1 cellular context compared by ENCODE assay signal in the genomic region with DNA sequence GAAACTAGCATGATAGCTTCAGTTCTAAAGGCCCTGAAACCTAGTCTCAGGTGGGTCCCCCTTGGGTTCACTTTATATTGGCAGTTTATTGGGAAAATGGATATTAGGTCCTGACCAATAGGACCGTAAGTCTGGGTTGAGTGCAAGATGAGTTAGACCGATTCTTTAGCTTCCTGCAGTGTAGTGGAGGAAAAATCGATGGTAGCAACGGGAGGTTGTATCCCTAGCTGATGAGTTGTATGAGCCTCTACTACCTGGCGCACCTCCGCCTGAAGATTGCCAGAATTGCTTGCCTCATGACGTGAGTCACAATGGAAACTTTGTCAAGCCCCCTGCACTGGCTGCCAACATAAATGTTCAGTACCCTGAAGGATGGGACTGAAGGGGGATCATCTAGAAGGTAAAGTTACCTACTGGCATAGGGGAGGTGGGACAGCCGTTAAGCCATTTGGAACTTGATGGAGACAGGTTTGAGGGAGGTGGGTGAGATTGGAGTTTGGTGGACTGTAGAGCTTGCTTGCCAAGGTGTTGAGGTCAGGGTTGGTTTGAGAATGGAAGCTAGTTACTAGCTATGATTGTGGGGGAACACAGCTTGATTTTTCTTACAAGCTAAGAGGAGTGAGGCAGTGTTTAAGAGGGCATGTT.
TF ChIP-seq lines count a peak whose summit lies in the region.

No MANE protein-coding gene starts in this region.

TF ChIP-seq in HepG2, 621 proteins besides CTCF, POLR2A, EP300 and RAD21 (continued from another document and continues in another):
- TF ChIP-seq, protein P1, sequence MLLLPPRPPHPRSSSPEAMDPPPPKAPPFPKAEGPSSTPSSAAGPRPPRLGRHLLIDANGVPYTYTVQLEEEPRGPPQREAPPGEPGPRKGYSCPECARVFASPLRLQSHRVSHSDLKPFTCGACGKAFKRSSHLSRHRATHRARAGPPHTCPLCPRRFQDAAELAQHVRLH (CRISPR knock-in tag; IDR thresholded peaks at IDR 0.05; ENCODE audit: borderline replicate concordance, low read depth), result no peak
- TF ChIP-seq RCOR2 (CRISPR knock-in tag; IDR thresholded peaks at IDR 0.05) (no peak; the same call in 1 of the 2 replicates), ZNF264 (CRISPR knock-in tag; IDR thresholded peaks at IDR 0.05) (no peak), ZNF761 (CRISPR knock-in tag; conservative IDR thresholded peaks at IDR 0.05) (0 out of 2 replicates have a peak, but pooled peaks have one; percentile 17), DMAP1 (CRISPR knock-in tag; IDR thresholded peaks at IDR 0.05) (no peak), ZKSCAN8 (CRISPR knock-in tag; IDR thresholded peaks at IDR 0.05; ENCODE audit: borderline replicate concordance) (no peak), SSRP1 (CRISPR knock-in tag; IDR thresholded peaks at IDR 0.05) (peak; percentile 100), PHF5A (CRISPR knock-in tag; IDR thresholded peaks at IDR 0.05; ENCODE audit: low read depth, unreplicated experiment) (no peak), FOSL2 (CRISPR knock-in tag; IDR thresholded peaks at IDR 0.05) (no peak), ZFP36 (IDR thresholded peaks at IDR 0.05; ENCODE audit: borderline replicate concordance, low read depth, low read length, partially characterized antibody) (no peak), ZNF572 (CRISPR knock-in tag; IDR thresholded peaks at IDR 0.05) (no peak), ZNF44 (CRISPR knock-in tag; IDR thresholded peaks at IDR 0.05) (no peak), ZBTB3 (CRISPR knock-in tag; IDR thresholded peaks at IDR 0.05; ENCODE audit: borderline replicate concordance, low read depth) (no peak), ZNF678 (CRISPR knock-in tag; IDR thresholded peaks at IDR 0.05) (no peak), KDM4B (CRISPR knock-in tag; IDR thresholded peaks at IDR 0.05) (no peak; the same call in 1 of the 2 replicates), MEIS1 (CRISPR knock-in tag; IDR thresholded peaks at IDR 0.05; ENCODE audit: borderline replicate concordance) (no peak), MTF1 (CRISPR knock-in tag; IDR thresholded peaks at IDR 0.05) (no peak), SOX5 (CRISPR knock-in tag; IDR thresholded peaks at IDR 0.05; ENCODE audit: borderline replicate concordance) (no peak), ZNF614 (CRISPR knock-in tag; IDR thresholded peaks at IDR 0.05; ENCODE audit: borderline replicate concordance) (no peak), ZNF446 (CRISPR knock-in tag; IDR thresholded peaks at IDR 0.05) (no peak), ZNF724P (CRISPR knock-in tag; IDR thresholded peaks at IDR 0.05; ENCODE audit: borderline replicate concordance) (no peak), KDM5B (CRISPR knock-in tag; IDR thresholded peaks at IDR 0.05; ENCODE audit: borderline replicate concordance) (no peak), DNMT1 (CRISPR knock-in tag; IDR thresholded peaks at IDR 0.05) (no peak), ZNF207 (IDR thresholded peaks at IDR 0.05; ENCODE audit: borderline replicate concordance) (no peak), HNF4G (IDR thresholded peaks at IDR 0.05; ENCODE audit: borderline replicate concordance, low read depth, low read length) (no peak), HNF4G (CRISPR knock-in tag; IDR thresholded peaks at IDR 0.05; ENCODE audit: borderline replicate concordance, low read depth) (no peak)
- TF ChIP-seq, protein P2, sequence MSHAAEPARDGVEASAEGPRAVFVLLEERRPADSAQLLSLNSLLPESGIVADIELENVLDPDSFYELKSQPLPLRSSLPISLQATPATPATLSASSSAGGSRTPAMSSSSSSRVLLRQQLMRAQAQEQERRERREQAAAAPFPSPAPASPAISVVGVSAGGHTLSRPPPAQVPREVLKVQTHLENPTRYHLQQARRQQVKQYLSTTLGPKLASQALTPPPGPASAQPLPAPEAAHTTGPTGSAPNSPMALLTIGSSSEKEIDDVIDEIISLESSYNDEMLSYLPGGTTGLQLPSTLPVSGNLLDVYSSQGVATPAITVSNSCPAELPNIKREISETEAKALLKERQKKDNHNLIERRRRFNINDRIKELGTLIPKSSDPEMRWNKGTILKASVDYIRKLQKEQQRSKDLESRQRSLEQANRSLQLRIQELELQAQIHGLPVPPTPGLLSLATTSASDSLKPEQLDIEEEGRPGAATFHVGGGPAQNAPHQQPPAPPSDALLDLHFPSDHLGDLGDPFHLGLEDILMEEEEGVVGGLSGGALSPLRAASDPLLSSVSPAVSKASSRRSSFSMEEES (CRISPR knock-in tag; IDR thresholded peaks at IDR 0.05), result no peak
- TF ChIP-seq, protein P3, sequence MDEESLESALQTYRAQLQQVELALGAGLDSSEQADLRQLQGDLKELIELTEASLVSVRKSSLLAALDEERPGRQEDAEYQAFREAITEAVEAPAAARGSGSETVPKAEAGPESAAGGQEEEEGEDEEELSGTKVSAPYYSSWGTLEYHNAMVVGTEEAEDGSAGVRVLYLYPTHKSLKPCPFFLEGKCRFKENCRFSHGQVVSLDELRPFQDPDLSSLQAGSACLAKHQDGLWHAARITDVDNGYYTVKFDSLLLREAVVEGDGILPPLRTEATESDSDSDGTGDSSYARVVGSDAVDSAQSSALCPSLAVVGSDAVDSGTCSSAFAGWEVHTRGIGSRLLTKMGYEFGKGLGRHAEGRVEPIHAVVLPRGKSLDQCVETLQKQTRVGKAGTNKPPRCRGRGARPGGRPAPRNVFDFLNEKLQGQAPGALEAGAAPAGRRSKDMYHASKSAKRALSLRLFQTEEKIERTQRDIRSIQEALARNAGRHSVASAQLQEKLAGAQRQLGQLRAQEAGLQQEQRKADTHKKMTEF (CRISPR knock-in tag; IDR thresholded peaks at IDR 0.05), result no peak
- TF ChIP-seq, protein P4, sequence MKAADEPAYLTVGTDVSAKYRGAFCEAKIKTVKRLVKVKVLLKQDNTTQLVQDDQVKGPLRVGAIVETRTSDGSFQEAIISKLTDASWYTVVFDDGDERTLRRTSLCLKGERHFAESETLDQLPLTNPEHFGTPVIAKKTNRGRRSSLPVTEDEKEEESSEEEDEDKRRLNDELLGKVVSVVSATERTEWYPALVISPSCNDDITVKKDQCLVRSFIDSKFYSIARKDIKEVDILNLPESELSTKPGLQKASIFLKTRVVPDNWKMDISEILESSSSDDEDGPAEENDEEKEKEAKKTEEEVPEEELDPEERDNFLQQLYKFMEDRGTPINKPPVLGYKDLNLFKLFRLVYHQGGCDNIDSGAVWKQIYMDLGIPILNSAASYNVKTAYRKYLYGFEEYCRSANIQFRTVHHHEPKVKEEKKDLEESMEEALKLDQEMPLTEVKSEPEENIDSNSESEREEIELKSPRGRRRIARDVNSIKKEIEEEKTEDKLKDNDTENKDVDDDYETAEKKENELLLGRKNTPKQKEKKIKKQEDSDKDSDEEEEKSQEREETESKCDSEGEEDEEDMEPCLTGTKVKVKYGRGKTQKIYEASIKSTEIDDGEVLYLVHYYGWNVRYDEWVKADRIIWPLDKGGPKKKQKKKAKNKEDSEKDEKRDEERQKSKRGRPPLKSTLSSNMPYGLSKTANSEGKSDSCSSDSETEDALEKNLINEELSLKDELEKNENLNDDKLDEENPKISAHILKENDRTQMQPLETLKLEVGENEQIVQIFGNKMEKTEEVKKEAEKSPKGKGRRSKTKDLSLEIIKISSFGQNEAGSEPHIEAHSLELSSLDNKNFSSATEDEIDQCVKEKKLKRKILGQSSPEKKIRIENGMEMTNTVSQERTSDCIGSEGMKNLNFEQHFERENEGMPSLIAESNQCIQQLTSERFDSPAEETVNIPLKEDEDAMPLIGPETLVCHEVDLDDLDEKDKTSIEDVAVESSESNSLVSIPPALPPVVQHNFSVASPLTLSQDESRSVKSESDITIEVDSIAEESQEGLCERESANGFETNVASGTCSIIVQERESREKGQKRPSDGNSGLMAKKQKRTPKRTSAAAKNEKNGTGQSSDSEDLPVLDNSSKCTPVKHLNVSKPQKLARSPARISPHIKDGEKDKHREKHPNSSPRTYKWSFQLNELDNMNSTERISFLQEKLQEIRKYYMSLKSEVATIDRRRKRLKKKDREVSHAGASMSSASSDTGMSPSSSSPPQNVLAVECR (CRISPR knock-in tag; IDR thresholded peaks at IDR 0.05; ENCODE audit: borderline replicate concordance), result no peak
- TF ChIP-seq, protein P5, sequence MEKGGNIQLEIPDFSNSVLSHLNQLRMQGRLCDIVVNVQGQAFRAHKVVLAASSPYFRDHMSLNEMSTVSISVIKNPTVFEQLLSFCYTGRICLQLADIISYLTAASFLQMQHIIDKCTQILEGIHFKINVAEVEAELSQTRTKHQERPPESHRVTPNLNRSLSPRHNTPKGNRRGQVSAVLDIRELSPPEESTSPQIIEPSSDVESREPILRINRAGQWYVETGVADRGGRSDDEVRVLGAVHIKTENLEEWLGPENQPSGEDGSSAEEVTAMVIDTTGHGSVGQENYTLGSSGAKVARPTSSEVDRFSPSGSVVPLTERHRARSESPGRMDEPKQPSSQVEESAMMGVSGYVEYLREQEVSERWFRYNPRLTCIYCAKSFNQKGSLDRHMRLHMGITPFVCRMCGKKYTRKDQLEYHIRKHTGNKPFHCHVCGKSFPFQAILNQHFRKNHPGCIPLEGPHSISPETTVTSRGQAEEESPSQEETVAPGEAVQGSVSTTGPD (CRISPR knock-in tag; IDR thresholded peaks at IDR 0.05), result no peak
- TF ChIP-seq, protein P6, sequence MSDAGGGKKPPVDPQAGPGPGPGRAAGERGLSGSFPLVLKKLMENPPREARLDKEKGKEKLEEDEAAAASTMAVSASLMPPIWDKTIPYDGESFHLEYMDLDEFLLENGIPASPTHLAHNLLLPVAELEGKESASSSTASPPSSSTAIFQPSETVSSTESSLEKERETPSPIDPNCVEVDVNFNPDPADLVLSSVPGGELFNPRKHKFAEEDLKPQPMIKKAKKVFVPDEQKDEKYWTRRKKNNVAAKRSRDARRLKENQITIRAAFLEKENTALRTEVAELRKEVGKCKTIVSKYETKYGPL (CRISPR knock-in tag; IDR thresholded peaks at IDR 0.05), result no peak; the same call in 1 of the 2 replicates
- TF ChIP-seq, protein P7, sequence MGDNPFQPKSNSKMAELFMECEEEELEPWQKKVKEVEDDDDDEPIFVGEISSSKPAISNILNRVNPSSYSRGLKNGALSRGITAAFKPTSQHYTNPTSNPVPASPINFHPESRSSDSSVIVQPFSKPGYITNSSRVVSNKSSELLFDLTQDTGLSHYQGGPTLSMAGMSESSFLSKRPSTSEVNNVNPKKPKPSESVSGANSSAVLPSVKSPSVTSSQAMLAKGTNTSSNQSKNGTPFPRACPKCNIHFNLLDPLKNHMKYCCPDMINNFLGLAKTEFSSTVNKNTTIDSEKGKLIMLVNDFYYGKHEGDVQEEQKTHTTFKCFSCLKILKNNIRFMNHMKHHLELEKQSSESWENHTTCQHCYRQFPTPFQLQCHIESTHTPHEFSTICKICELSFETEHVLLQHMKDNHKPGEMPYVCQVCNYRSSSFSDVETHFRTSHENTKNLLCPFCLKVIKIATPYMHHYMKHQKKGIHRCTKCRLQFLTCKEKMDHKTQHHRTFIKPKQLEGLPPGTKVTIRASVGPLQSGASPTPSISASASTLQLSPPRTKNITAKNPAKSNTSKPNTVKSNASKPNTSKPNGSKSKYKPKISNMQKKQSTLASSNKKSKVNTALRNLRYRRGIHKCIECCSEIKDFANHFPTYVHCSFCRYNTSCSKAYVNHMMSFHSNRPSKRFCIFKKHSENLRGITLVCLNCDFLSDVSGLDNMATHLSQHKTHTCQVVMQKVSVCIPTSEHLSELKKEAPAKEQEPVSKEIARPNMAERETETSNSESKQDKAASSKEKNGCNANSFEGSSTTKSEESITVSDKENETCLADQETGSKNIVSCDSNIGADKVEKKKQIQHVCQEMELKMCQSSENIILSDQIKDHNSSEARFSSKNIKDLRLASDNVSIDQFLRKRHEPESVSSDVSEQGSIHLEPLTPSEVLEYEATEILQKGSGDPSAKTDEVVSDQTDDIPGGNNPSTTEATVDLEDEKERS (CRISPR knock-in tag; IDR thresholded peaks at IDR 0.05), result no peak
- TF ChIP-seq, protein P8, sequence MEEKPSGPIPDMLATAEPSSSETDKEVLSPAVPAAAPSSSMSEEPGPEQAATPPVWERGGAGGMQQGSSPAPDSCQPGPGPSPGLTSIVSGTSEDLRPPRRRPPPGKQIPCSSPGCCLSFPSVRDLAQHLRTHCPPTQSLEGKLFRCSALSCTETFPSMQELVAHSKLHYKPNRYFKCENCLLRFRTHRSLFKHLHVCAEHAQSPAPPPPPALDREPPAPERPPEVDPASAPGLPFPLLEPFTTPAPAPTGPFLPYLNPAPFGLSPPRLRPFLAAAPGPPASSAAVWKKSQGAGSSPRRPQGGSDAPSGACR (CRISPR knock-in tag; IDR thresholded peaks at IDR 0.05), result no peak
- TF ChIP-seq, protein P9, sequence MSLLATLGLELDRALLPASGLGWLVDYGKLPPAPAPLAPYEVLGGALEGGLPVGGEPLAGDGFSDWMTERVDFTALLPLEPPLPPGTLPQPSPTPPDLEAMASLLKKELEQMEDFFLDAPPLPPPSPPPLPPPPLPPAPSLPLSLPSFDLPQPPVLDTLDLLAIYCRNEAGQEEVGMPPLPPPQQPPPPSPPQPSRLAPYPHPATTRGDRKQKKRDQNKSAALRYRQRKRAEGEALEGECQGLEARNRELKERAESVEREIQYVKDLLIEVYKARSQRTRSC (CRISPR knock-in tag; IDR thresholded peaks at IDR 0.05; ENCODE audit: low read depth), result no peak
- TF ChIP-seq, protein P10, sequence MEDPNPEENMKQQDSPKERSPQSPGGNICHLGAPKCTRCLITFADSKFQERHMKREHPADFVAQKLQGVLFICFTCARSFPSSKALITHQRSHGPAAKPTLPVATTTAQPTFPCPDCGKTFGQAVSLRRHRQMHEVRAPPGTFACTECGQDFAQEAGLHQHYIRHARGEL (CRISPR knock-in tag; IDR thresholded peaks at IDR 0.05), result no peak
- TF ChIP-seq, protein P11, sequence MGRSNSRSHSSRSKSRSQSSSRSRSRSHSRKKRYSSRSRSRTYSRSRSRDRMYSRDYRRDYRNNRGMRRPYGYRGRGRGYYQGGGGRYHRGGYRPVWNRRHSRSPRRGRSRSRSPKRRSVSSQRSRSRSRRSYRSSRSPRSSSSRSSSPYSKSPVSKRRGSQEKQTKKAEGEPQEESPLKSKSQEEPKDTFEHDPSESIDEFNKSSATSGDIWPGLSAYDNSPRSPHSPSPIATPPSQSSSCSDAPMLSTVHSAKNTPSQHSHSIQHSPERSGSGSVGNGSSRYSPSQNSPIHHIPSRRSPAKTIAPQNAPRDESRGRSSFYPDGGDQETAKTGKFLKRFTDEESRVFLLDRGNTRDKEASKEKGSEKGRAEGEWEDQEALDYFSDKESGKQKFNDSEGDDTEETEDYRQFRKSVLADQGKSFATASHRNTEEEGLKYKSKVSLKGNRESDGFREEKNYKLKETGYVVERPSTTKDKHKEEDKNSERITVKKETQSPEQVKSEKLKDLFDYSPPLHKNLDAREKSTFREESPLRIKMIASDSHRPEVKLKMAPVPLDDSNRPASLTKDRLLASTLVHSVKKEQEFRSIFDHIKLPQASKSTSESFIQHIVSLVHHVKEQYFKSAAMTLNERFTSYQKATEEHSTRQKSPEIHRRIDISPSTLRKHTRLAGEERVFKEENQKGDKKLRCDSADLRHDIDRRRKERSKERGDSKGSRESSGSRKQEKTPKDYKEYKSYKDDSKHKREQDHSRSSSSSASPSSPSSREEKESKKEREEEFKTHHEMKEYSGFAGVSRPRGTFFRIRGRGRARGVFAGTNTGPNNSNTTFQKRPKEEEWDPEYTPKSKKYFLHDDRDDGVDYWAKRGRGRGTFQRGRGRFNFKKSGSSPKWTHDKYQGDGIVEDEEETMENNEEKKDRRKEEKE (IDR thresholded peaks at IDR 0.05), result no peak
